23 cellular contexts compared by ENCODE assay signal in genomic region chr13:99647593-99647980, GRCh38. TPM values are rescaled to one million over a fixed set of nuclear protein-coding genes. Genes with fewer than 3 reads are reported as not detected.
DNase-seq lines count a peak whose midpoint lies in the region; ATAC-seq and TF ChIP-seq lines count a peak whose summit lies in the region.
"Had no signal": no experiment of that assay in that cellular context is flagged by ENCODE, and none has a peak within 500 bp of the region (broad histone marks: within the 10 kb centered on the region; RNA-seq: fewer than 3 reads in every experiment).

No MANE protein-coding gene starts in this region.

- peaks cover 2% of the 10 kb centered on the region for H3K27me3 Mint-ChIP-seq in GM23338 (ENCODE audit: insufficient read depth, low read depth, poor library complexity)
- H3K27me3 Mint-ChIP-seq: CD4-positive, alpha-beta T cell; CD8-positive, alpha-beta memory T cell had no signal

- no peak overlapping the region for H3K4me2 ChIP-seq in GM23338
- H3K4me2 ChIP-seq: A549; BLaER1 treated with 17β-estradiol and CSF1 and Interleukin-3, amounts not matched to agents 10 nM and 100 nM had no signal

- H3K36me3 ChIP-seq in esophagus muscularis mucosa = no peaks in the 10 kb centered on the region
- no peaks in the 10 kb centered on the region for H3K36me3 ChIP-seq in GM23338 (ENCODE audit: insufficient read depth)
- H3K36me3 ChIP-seq: BE2C; BLaER1 treated with 17β-estradiol and CSF1 and Interleukin-3, amounts not matched to agents 10 nM and 100 nM; HAP-1 had no signal

- H3K27ac ChIP-seq in esophagus muscularis mucosa (replicated peaks in 1 of 4) (no peak overlapping the region), GM23338 (ENCODE audit: low read depth) (no peak overlapping the region)
- H3K27ac ChIP-seq: A549; BLaER1 treated with 17β-estradiol and CSF1 and Interleukin-3, amounts not matched to agents 10 nM and 100 nM had no signal

- no peaks in the 10 kb centered on the region for H3K9me3 Mint-ChIP-seq in GM23338
- H3K9me3 Mint-ChIP-seq: CD14-positive monocyte; CD4-positive, alpha-beta T cell; CD8-positive, alpha-beta memory T cell; HFFc6 had no signal

- no peak overlapping the region for H2AFZ ChIP-seq in GM23338

- no peak overlapping the region for H3K4me3 Mint-ChIP-seq in GM23338
- H3K4me3 Mint-ChIP-seq: CD14-positive monocyte; CD4-positive, alpha-beta T cell; CD8-positive, alpha-beta memory T cell; HFFc6 had no signal

- H3K27ac Mint-ChIP-seq in GM23338 = no peak overlapping the region
- H3K27ac Mint-ChIP-seq: CD14-positive monocyte; CD4-positive, alpha-beta T cell; HFFc6 had no signal

- H3K4me1 Mint-ChIP-seq in GM23338 = peaks cover 20% of the 10 kb centered on the region
- H3K4me1 Mint-ChIP-seq: CD14-positive monocyte; CD8-positive, alpha-beta memory T cell had no signal

- H3K4me3 ChIP-seq in esophagus muscularis mucosa (no peak overlapping the region), GM23338 (no peak overlapping the region)
- H3K4me3 ChIP-seq: A549; BLaER1 treated with 17β-estradiol and CSF1 and Interleukin-3, amounts not matched to agents 10 nM and 100 nM; HAP-1 had no signal

- H4K20me1 ChIP-seq in GM23338 (replicated peaks; ENCODE audit: insufficient read depth) = no peaks in the 10 kb centered on the region
- H4K20me1 ChIP-seq: BLaER1 treated with 17β-estradiol and CSF1 and Interleukin-3, amounts not matched to agents 10 nM and 100 nM had no signal

- H3F3A ChIP-seq in GM23338 (replicated peaks; ENCODE audit: low read depth) = 0 out of 2 replicates have a peak, but pooled peaks cover 4% of the 10 kb centered on the region

- no peaks in the 10 kb centered on the region for H3K36me3 Mint-ChIP-seq in GM23338 (ENCODE audit: low read depth)
- H3K36me3 Mint-ChIP-seq: CD14-positive monocyte; CD8-positive, alpha-beta memory T cell had no signal

- WGBS in esophagus muscularis mucosa = 77% methylated on average over 4 of the region's 4 CpGs

- intact Hi-C loops in esophagus muscularis mucosa (cut with DNase I) = no loop called here

- DNase-seq in NCI-H446 (lab: John Stamatoyannopoulos, UW) (peak; percentile 74 to 87), cerebellar cortex (ENCODE audit: low spot score) (peak; percentile 85), esophagus muscularis mucosa (ENCODE audit: extremely low spot score) (peak; percentile 64), middle frontal gyrus (ENCODE audit: extremely low spot score, low spot score) (no peak), GM23338 (ENCODE audit: low spot score) (no peak), NCI-H345 treated with DMSO at 0.1 percent for 48 hours (lab: John Stamatoyannopoulos, UW; ENCODE audit: unreplicated experiment) (no peak)
- DNase-seq: 8988T; ACHN; AML-193; BE2C; CD4-positive, alpha-beta T cell; CD8-positive, alpha-beta memory T cell; DMS 273 treated with DMSO at 0.1 percent for 48 hours; DMS79; EL; GF-D8; GOT3; HFFc6 had no signal

- ATAC-seq in HG03521 (IDR thresholded peaks at IDR 0.05; ENCODE audit: unreplicated experiment) (no peak), GM23338 (no peak)
- ATAC-seq: A549 had no signal

- TF ChIP-seq EP300 in esophagus muscularis mucosa (IDR thresholded peaks at IDR 0.05) = no peak

- H3K27me3 ChIP-seq in esophagus muscularis mucosa (no peaks in the 10 kb centered on the region), GM23338 (ENCODE audit: insufficient read depth) (no peaks in the 10 kb centered on the region)
- H3K27me3 ChIP-seq: BE2C; BLaER1 treated with 17β-estradiol and CSF1 and Interleukin-3, amounts not matched to agents 10 nM and 100 nM had no signal

- H3K79me2 ChIP-seq in GM23338 (replicated peaks; ENCODE audit: insufficient read depth) = no peaks in the 10 kb centered on the region

- TF ChIP-seq CTCF in esophagus muscularis mucosa (IDR thresholded peaks at IDR 0.05) (no peak), GM23338 (conservative IDR thresholded peaks at IDR 0.05; ENCODE audit: low read depth in 2 of 2) (no peak)

- TF ChIP-seq POLR2A in esophagus muscularis mucosa (IDR thresholded peaks at IDR 0.05; ENCODE audit: low read depth) = no peak

- H3K4me1 ChIP-seq in esophagus muscularis mucosa (peaks cover 0 to 4% (median 4%) of the 10 kb centered on the region in 4 donors), GM23338 (ENCODE audit: insufficient read depth) (peaks cover 17% of the 10 kb centered on the region)
- H3K4me1 ChIP-seq: A549, BE2C had no signal

- 0 out of 2 replicates have a peak, but pooled peaks cover 2% of the 10 kb centered on the region for H3K9me2 ChIP-seq in GM23338 (ENCODE audit: insufficient read depth)

- H3K9me3 ChIP-seq in esophagus muscularis mucosa = no peaks in the 10 kb centered on the region
- H3K9me3 ChIP-seq: A549; BE2C; BLaER1 treated with 17β-estradiol and CSF1 and Interleukin-3, amounts not matched to agents 10 nM and 100 nM; HAP-1 had no signal

TF ChIP-seq in GM23338, 12 proteins besides CTCF, POLR2A, EP300 and RAD21 (continues in another document):
- no peak for TF ChIP-seq JUNB (IDR thresholded peaks at IDR 0.05; ENCODE audit: unreplicated experiment)
- no peak for TF ChIP-seq POLR2AphosphoS5 (IDR thresholded peaks at IDR 0.05; ENCODE audit: low read depth)
- TF ChIP-seq ZNF114 (CRISPR knock-in tag; IDR thresholded peaks at IDR 0.05) = no peak
- no peak for TF ChIP-seq STAT1 (IDR thresholded peaks at IDR 0.05; ENCODE audit: unreplicated experiment)
- TF ChIP-seq ETS1 (IDR thresholded peaks at IDR 0.05) = no peak
- no peak for TF ChIP-seq ZNF331 (CRISPR knock-in tag; IDR thresholded peaks at IDR 0.05; ENCODE audit: low read depth)
- TF ChIP-seq REST (IDR thresholded peaks at IDR 0.05; ENCODE audit: unreplicated experiment) = no peak

RNA-seq across cellular contexts. Expression of gene CLYBL, which starts 41.1 kb away (rescaled TPM):
- total RNA-seq in esophagus muscularis mucosa = 10 to 100 TPM in 2 of 4 donors, 1 to 10 TPM in 2; 7.5 to 11.7 (median 9.4) TPM
- total RNA-seq in GM23338 (2014; rRNA removed; shearing (Covaris generic)) = 9.7 and 10.8 TPM in 2 replicates
- polyA plus RNA-seq in GM23338 (2016; fragmentation: Nextera tagmentation; extraction: Ambion mirVana) = 12.5 and 12.6 TPM in 2 replicates

Comparison
In these comparisons a context has a peak if more than half of its experiments do, and no peak if none do; other contexts are left out.
1. DNase-seq: peak in NCI-H446 (2 of 2), cerebellar cortex (single experiment) and esophagus muscularis mucosa (single experiment); none in middle frontal gyrus (single experiment), GM23338 (single experiment) and NCI-H345 treated with DMSO at 0.1 percent for 48 hours (single experiment).